17 cellular contexts compared by ENCODE assay signal in the genomic region with DNA sequence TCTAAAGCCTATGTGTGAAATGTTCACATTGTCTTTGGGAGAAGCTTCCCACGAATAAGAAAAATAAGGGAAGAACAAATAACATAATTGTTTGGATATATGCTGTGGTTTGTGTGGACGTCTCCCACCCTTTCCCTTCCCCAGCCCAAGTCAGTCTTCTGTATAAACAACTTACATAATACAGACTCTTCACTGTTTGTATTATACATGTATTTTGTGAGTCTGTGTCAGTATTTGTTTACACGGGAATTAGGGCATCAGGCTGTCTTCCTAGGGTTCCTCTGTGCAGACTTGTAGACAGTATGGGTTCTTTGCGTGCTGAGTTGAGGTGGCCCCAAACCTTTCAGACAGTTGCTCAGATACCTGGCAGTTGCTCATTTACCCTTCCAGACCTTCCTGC.
"Had no signal": no experiment of that assay in that cellular context is flagged by ENCODE, and none has a peak within 500 bp of the region (broad histone marks: within the 10 kb centered on the region; RNA-seq: fewer than 3 reads in every experiment).

No MANE protein-coding gene starts in this region.

- ATAC-seq: foreskin keratinocyte, lower lobe of right lung had no signal

- FAIRE-seq: colon, pancreas had no signal

- H3K4me3 Mint-ChIP-seq: activated CD4-positive, alpha-beta memory T cell treated with anti-CD3 and anti-CD28 coated beads for 36 hours; activated naive CD4-positive, alpha-beta T cell treated with anti-CD3 and anti-CD28 coated beads, Interleukin-2, amount 10 ng/mL, durations not matched to agents 7 days and 5 days; activated T-cell treated with anti-CD3 and anti-CD28 coated beads, Interleukin-2, amount 50 U/mL, for 24 hours; neural crest cell had no signal

- H3K4me3 ChIP-seq: lower lobe of right lung, pancreas, stomach, thoracic aorta had no signal

- H3K9me3 Mint-ChIP-seq: activated CD4-positive, alpha-beta memory T cell treated with anti-CD3 and anti-CD28 coated beads for 36 hours; activated naive CD4-positive, alpha-beta T cell treated with anti-CD3 and anti-CD28 coated beads, Interleukin-2, amount 10 ng/mL, durations not matched to agents 7 days and 5 days; activated T-cell treated with anti-CD3 and anti-CD28 coated beads, Interleukin-2, amount 50 U/mL, for 24 hours; neural crest cell had no signal

- DNase-seq: activated CD4-positive, alpha-beta memory T cell treated with anti-CD3 and anti-CD28 coated beads for 36 hours; activated naive CD4-positive, alpha-beta T cell treated with anti-CD3 and anti-CD28 coated beads, Interleukin-2, amount 10 ng/mL, durations not matched to agents 7 days and 5 days; activated T-cell treated with anti-CD3 and anti-CD28 coated beads, Interleukin-2, amount 50 U/mL, for 24 hours; amniotic stem cell; caudate nucleus; foreskin keratinocyte; lower lobe of right lung; midbrain; pancreas; stimulated activated CD4-positive, alpha-beta T cell treated with anti-CD3 and anti-CD28 coated beads, Interleukin-12 subunit alpha, Interleukin-12 subunit beta, amount 100 ng/mL, for 4 hours; stimulated activated CD4-positive, alpha-beta T cell treated with anti-CD3 and anti-CD28 coated beads, Interleukin-2, amount 100 ng/mL, for 24 hours; stomach; T-helper 1 cell; T1000 had no signal

- H3K27me3 ChIP-seq: foreskin keratinocyte, pancreas, stomach had no signal

- H3K27ac Mint-ChIP-seq: activated CD4-positive, alpha-beta memory T cell treated with anti-CD3 and anti-CD28 coated beads for 36 hours; activated naive CD4-positive, alpha-beta T cell treated with anti-CD3 and anti-CD28 coated beads, Interleukin-2, amount 10 ng/mL, durations not matched to agents 7 days and 5 days; activated T-cell treated with anti-CD3 and anti-CD28 coated beads, Interleukin-2, amount 50 U/mL, for 24 hours had no signal

- H3K9me3 ChIP-seq: lower lobe of right lung, pancreas, stomach, thoracic aorta had no signal

- H3K27me3 Mint-ChIP-seq: activated naive CD4-positive, alpha-beta T cell treated with anti-CD3 and anti-CD28 coated beads, Interleukin-2, amount 10 ng/mL, durations not matched to agents 7 days and 5 days; activated T-cell treated with anti-CD3 and anti-CD28 coated beads, Interleukin-2, amount 50 U/mL, for 24 hours had no signal

- H3K36me3 Mint-ChIP-seq: activated CD4-positive, alpha-beta memory T cell treated with anti-CD3 and anti-CD28 coated beads for 36 hours; activated naive CD4-positive, alpha-beta T cell treated with anti-CD3 and anti-CD28 coated beads, Interleukin-2, amount 10 ng/mL, durations not matched to agents 7 days and 5 days had no signal

- H3K36me3 ChIP-seq: lower lobe of right lung, pancreas, stomach, thoracic aorta had no signal

- H3K27ac ChIP-seq: foreskin keratinocyte, lower lobe of right lung, pancreas, thoracic aorta had no signal
